In genomic region chr1:153677718-153678518, GRCh38 we compare ENCODE assay signal across 8 cellular contexts. TPM values are rescaled to one million over a fixed set of nuclear protein-coding genes. Genes with fewer than 3 reads are reported as not detected.
A peak's percentile ranks its signal among the peaks of the same experiment; 100 is the strongest.
DNase-seq lines count a peak whose midpoint lies in the region; ATAC-seq and TF ChIP-seq lines count a peak whose summit lies in the region.

No MANE protein-coding gene starts in this region.

- peak overlapping the region; percentile 29; the same call in 1 of the 2 replicates for H2AFZ ChIP-seq in OCI-LY7 (ENCODE audit: low read length)

- DNase-seq in BJ (ENCODE audit: low read depth) (no peak), H7 (peak; percentile 92), OCI-LY7 (ENCODE audit: low spot score) (peak; percentile 71), glomerular endothelial cell (ENCODE audit: extremely low read depth, low read depth, low spot score) (peak; percentile 51), nucleus accumbens (lab: John Stamatoyannopoulos, UW) (peak in 31 of 56 donors; percentile 2 to 44 (median 14)), H4 (ENCODE audit: low spot score) (no peak)
- DNase-seq in activated naive CD4-positive, alpha-beta T cell treated with Interleukin-2 at 50 U/mL for 16 hours = peak; percentile 54

- H3K79me2 ChIP-seq in OCI-LY7 (ENCODE audit: insufficient read depth, low read depth, low read length) = no peaks in the 10 kb centered on the region

- H3K27me3 ChIP-seq in BJ (ENCODE audit: control insufficient read depth, insufficient read depth, low read length) (peaks cover 36% of the 10 kb centered on the region), H7 (ENCODE audit: control insufficient read depth, insufficient read depth, low read length) (peaks cover 30% of the 10 kb centered on the region)

- intact Hi-C loops in OCI-LY7 (cut with micrococcal nuclease; ENCODE audit: unreplicated experiment) = loop anchor here (1.0 to 10.0 kb wide), 4 partner anchors 71 to 309 kb away; partner anchors contain the start of gene RAB13

- peak overlapping the region; percentile 38 for H3K4me2 ChIP-seq in OCI-LY7 (ENCODE audit: low read length)

- peak overlapping the region; percentile 29; the same call in 1 of the 2 replicates for H3K4me3 ChIP-seq in BJ (ENCODE audit: low read depth, low read length)
- peak overlapping the region; percentile 79 for H3K4me3 ChIP-seq in H7 (ENCODE audit: insufficient read depth, low read depth, low read length)
- H3K4me3 ChIP-seq in OCI-LY7 (ENCODE audit: low read depth, low read length, poor library complexity, severe bottlenecking) = no peak overlapping the region

- H3K9me3 ChIP-seq in OCI-LY7 (ENCODE audit: low read length) = no peaks in the 10 kb centered on the region

- H3K9me2 ChIP-seq in OCI-LY7 (ENCODE audit: insufficient read depth, low read length) = no peaks in the 10 kb centered on the region

- H3K36me3 ChIP-seq in BJ (ENCODE audit: control insufficient read depth, insufficient read depth, low read length) = no peaks in the 10 kb centered on the region
- no peaks in the 10 kb centered on the region for H3K36me3 ChIP-seq in H7 (replicated peaks; ENCODE audit: control insufficient read depth, insufficient read depth, low read length)
- no peaks in the 10 kb centered on the region for H3K36me3 ChIP-seq in OCI-LY7 (ENCODE audit: insufficient read depth, low read length)

- ATAC-seq in HG02870 (IDR thresholded peaks at IDR 0.05; ENCODE audit: unreplicated experiment) = no peak

- TF ChIP-seq CTCF in BJ (IDR thresholded peaks at IDR 0.05; ENCODE audit: insufficient read depth, low read depth, low read length) = peak; percentile 98
- peak; percentile 99 for TF ChIP-seq CTCF in OCI-LY7 (conservative IDR thresholded peaks at IDR 0.05; ENCODE audit: low read length)

- H3K27ac ChIP-seq in OCI-LY7 (ENCODE audit: low read depth, low read length, poor library complexity, severe bottlenecking) = no peak overlapping the region

- CTCF ChIA-PET in BJ (lab: Yijun Ruan, JAX) (interaction anchor here (0.6 to 4.5 kb wide), 28 partner anchors 9 to 1330 kb away, joined by 3 to 43 read pairs (median 4); partner anchors contain the start of genes RAB13 and SLC27A3), OCI-LY7 (lab: Charles Lee; ENCODE audit: unreplicated experiment) (interaction anchor here (0.6 to 0.7 kb wide), 2 partner anchors 64 to 300 kb away, joined by 3 to 5 read pairs; no protein-coding TSS in a partner anchor)

- H3K4me1 ChIP-seq in OCI-LY7 (ENCODE audit: insufficient read depth, low read length, poor library complexity, severe bottlenecking) = no peaks in the 10 kb centered on the region

- no peaks in the 10 kb centered on the region for H4K20me1 ChIP-seq in OCI-LY7 (ENCODE audit: insufficient read depth, low read length)

- BruUV-seq in OCI-LY7 (replicated peaks; lab: Mats Ljungman, UMichigan) = no TSS peak

- POLR2A ChIA-PET in BJ (lab: Charles Lee) = no interaction called here
- POLR2A ChIA-PET in OCI-LY7 (lab: Charles Lee) = no interaction called here

RNA-seq across cellular contexts. Expression of gene NPR1, which starts 0.6 kb away (rescaled TPM):
- polyA plus RNA-seq in BJ (2011; rRNA removed) = 0.02 TPM in 1 of 2 replicates, not detected in the other
- polyA minus RNA-seq in BJ (2011; rRNA and poly(A)+ RNA removed) = 0.05 and 0.09 TPM in 2 replicates
- 8.7 and 10.7 TPM in 2 replicates for total RNA-seq in H7 (2014; rRNA removed; shearing (Covaris generic))
- 0.03 TPM in 1 of 2 replicates, not detected in the other for total RNA-seq in OCI-LY7 (2014; rRNA removed; shearing (Covaris generic))
- total RNA-seq in OCI-LY7 (2022) (not detected in 2 replicates), glomerular endothelial cell (4.2 and 13.0 TPM in 2 replicates)
- total RNA-seq in H4 (2014; rRNA removed; shearing (Covaris generic)) = not detected in 2 replicates

RNA-seq across cellular contexts. Expression of gene ILF2, which starts 7.1 kb away (rescaled TPM):
- 182 and 213 TPM in 2 replicates for polyA plus RNA-seq in BJ (2011; rRNA removed)
- polyA minus RNA-seq in BJ (2011; rRNA and poly(A)+ RNA removed) = 96.6 and 159 TPM in 2 replicates
- 624 and 716 TPM in 2 replicates for total RNA-seq in H7 (2014; rRNA removed; shearing (Covaris generic))
- 287 and 300 TPM in 2 replicates for total RNA-seq in OCI-LY7 (2014; rRNA removed; shearing (Covaris generic))
- total RNA-seq in OCI-LY7 (2022) = 319 and 334 TPM in 2 replicates
- total RNA-seq in glomerular endothelial cell = 179 and 241 TPM in 2 replicates
- 345 and 420 TPM in 2 replicates for total RNA-seq in H4 (2014; rRNA removed; shearing (Covaris generic))

RNA-seq across cellular contexts. Expression of gene SNAPIN, which starts 19.4 kb away (rescaled TPM):
- 50.3 and 62.4 TPM in 2 replicates for polyA plus RNA-seq in BJ (2011; rRNA removed)
- 10.3 and 15.6 TPM in 2 replicates for polyA minus RNA-seq in BJ (2011; rRNA and poly(A)+ RNA removed)
- 48.3 and 48.5 TPM in 2 replicates for total RNA-seq in H7 (2014; rRNA removed; shearing (Covaris generic))
- total RNA-seq in OCI-LY7 (2014; rRNA removed; shearing (Covaris generic)) = 33.2 and 44.5 TPM in 2 replicates
- 31.1 and 33.7 TPM in 2 replicates for total RNA-seq in OCI-LY7 (2022)
- total RNA-seq in glomerular endothelial cell = 41.4 and 56.2 TPM in 2 replicates
- 82.5 and 98.7 TPM in 2 replicates for total RNA-seq in H4 (2014; rRNA removed; shearing (Covaris generic))

RNA-seq across cellular contexts. Expression of gene CHTOP, which starts 44.1 kb away (rescaled TPM):
- polyA plus RNA-seq in BJ (2011; rRNA removed) = 36.8 and 38.4 TPM in 2 replicates
- 18.6 and 21.2 TPM in 2 replicates for polyA minus RNA-seq in BJ (2011; rRNA and poly(A)+ RNA removed)
- total RNA-seq in H7 (2014; rRNA removed; shearing (Covaris generic)) = 63.8 and 67.0 TPM in 2 replicates
- 70.9 and 85.3 TPM in 2 replicates for total RNA-seq in OCI-LY7 (2014; rRNA removed; shearing (Covaris generic))
- total RNA-seq in OCI-LY7 (2022) = 106 and 107 TPM in 2 replicates
- total RNA-seq in glomerular endothelial cell = 28.3 and 43.9 TPM in 2 replicates
- total RNA-seq in H4 (2014; rRNA removed; shearing (Covaris generic)) = 39.3 and 42.6 TPM in 2 replicates

RNA-seq across cellular contexts. Expression of gene S100A1, which starts 49.7 kb away (rescaled TPM):
- 0.31 and 0.71 TPM in 2 replicates for polyA plus RNA-seq in BJ (2011; rRNA removed)
- polyA minus RNA-seq in BJ (2011; rRNA and poly(A)+ RNA removed) = not detected in 2 replicates
- 0.63 and 0.80 TPM in 2 replicates for total RNA-seq in H7 (2014; rRNA removed; shearing (Covaris generic))
- total RNA-seq in OCI-LY7 (2014; rRNA removed; shearing (Covaris generic)) = not detected in 2 replicates
- total RNA-seq in OCI-LY7 (2022) = not detected in 2 replicates
- not detected in 2 replicates for total RNA-seq in glomerular endothelial cell
- total RNA-seq in H4 (2014; rRNA removed; shearing (Covaris generic)) = 0.91 TPM in 1 of 2 replicates, not detected in the other

Comparison
In these comparisons a context has a peak if more than half of its experiments do, and no peak if none do; other contexts are left out.
1. DNase-seq: peak in H7 (single experiment), OCI-LY7 (single experiment), activated naive CD4-positive, alpha-beta T cell treated with Interleukin-2 at 50 U/mL for 16 hours (single experiment), glomerular endothelial cell (single experiment) and nucleus accumbens (31 of 56); none in BJ (single experiment) and H4 (single experiment).